Comparison of ENCODE assay signal across 9 cellular contexts in genomic region chr7:152615052-152615741, GRCh38.
DNase-seq lines count a peak whose midpoint lies in the region; ATAC-seq and TF ChIP-seq lines count a peak whose summit lies in the region.
"Had no signal": no experiment of that assay in that cellular context is flagged by ENCODE, and none has a peak within 500 bp of the region (broad histone marks: within the 10 kb centered on the region; RNA-seq: fewer than 3 reads in every experiment).

No MANE protein-coding gene starts in this region.

- DNase-seq in NCI-H1417 treated with DMSO at 0.1 percent for 48 hours (lab: John Stamatoyannopoulos, UW) (peak; percentile 89), Panc1 (ENCODE audit: low read depth, low spot score) (no peak), left ventricle myocardium superior (no peak), AG20443 (ENCODE audit: low spot score) (no peak), ACHN (no peak), T-helper 1 cell (no peak)
- DNase-seq: cortex of kidney had no signal

- intact Hi-C loops in Panc1 (cut with micrococcal nuclease; ENCODE audit: unreplicated experiment): no loop called here
- intact Hi-C loops in left ventricle myocardium superior (cut with micrococcal nuclease): no loop called here

- H3K27me3 Mint-ChIP-seq in stimulated activated memory B cell treated with anti-CD40 and anti-IgM and Interleukin-4, amounts not matched to agents 10 μg/mL and 1 μg/mL and 100 μg/mL, for 72 hours: peaks cover 4% of the 10 kb centered on the region
- no peaks in the 10 kb centered on the region for H3K27me3 Mint-ChIP-seq in activated T-helper 17 cell treated with anti-CD3 and anti-CD28 coated beads, Interleukin-2, amount 50 U/mL, for 72 hours

- POLR2A ChIA-PET in Panc1 (lab: Charles Lee): no interaction called here

- H3K4me3 Mint-ChIP-seq in stimulated activated memory B cell treated with anti-CD40 and anti-IgM and Interleukin-4, amounts not matched to agents 10 μg/mL and 1 μg/mL and 100 μg/mL, for 72 hours: no peak overlapping the region
- H3K4me3 Mint-ChIP-seq in activated T-helper 17 cell treated with anti-CD3 and anti-CD28 coated beads, Interleukin-2, amount 50 U/mL, for 72 hours: no peak overlapping the region

- CTCF ChIA-PET in Panc1 (lab: Charles Lee): interaction anchor here (0.7 kb wide), 1 partner anchor 82 kb away, joined by 3 read pairs; no protein-coding TSS in a partner anchor

- no peaks in the 10 kb centered on the region for H3K36me3 ChIP-seq in Panc1 (ENCODE audit: control insufficient read depth, insufficient read depth, low read length)

- H3K27ac ChIP-seq in Panc1 (ENCODE audit: low read length): no peak overlapping the region

- no peak overlapping the region for H3K27ac Mint-ChIP-seq in stimulated activated memory B cell treated with anti-CD40 and anti-IgM and Interleukin-4, amounts not matched to agents 10 μg/mL and 1 μg/mL and 100 μg/mL, for 72 hours
- H3K27ac Mint-ChIP-seq in activated T-helper 17 cell treated with anti-CD3 and anti-CD28 coated beads, Interleukin-2, amount 50 U/mL, for 72 hours: no peak overlapping the region

- H3K9me3 ChIP-seq in Panc1 (ENCODE audit: control insufficient read depth, insufficient read depth, low read depth, low read length): no peaks in the 10 kb centered on the region

- H3K4me1 ChIP-seq in Panc1 (ENCODE audit: control insufficient read depth, insufficient read depth, low read length): no peaks in the 10 kb centered on the region; the same call in 1 of the 2 replicates

- BruUV-seq in Panc1 (replicated peaks; lab: Mats Ljungman, UMichigan): no TSS peak

- no peak for TF ChIP-seq CTCF in Panc1 (IDR thresholded peaks at IDR 0.05)

- H3K27me3 ChIP-seq in Panc1 (ENCODE audit: control insufficient read depth, insufficient read depth, low read length): no peaks in the 10 kb centered on the region

- ATAC-seq in Panc1: peak; percentile 42; the same call in 1 of the 2 replicates
- peak; percentile 63 for ATAC-seq in left ventricle myocardium superior
- ATAC-seq in stimulated activated memory B cell treated with anti-CD40 and anti-IgM and Interleukin-4, amounts not matched to agents 10 μg/mL and 1 μg/mL and 100 μg/mL, for 72 hours: peak; percentile 36
- no peak for ATAC-seq in activated T-helper 17 cell treated with anti-CD3 and anti-CD28 coated beads, Interleukin-2, amount 50 U/mL, for 72 hours (replicated peaks)

- H3K4me1 Mint-ChIP-seq in stimulated activated memory B cell treated with anti-CD40 and anti-IgM and Interleukin-4, amounts not matched to agents 10 μg/mL and 1 μg/mL and 100 μg/mL, for 72 hours: no peaks in the 10 kb centered on the region
- H3K4me1 Mint-ChIP-seq in activated T-helper 17 cell treated with anti-CD3 and anti-CD28 coated beads, Interleukin-2, amount 50 U/mL, for 72 hours: no peaks in the 10 kb centered on the region

- H3K4me3 ChIP-seq in Panc1 (ENCODE audit: low read depth in 2 of 2, low read length in 2 of 2): no peak overlapping the region

- in situ Hi-C loops in Panc1 (cut with HindIII; ENCODE audit: low pct_unique_long_range_greater_than_20kb, low sequenced_read_pairs) (no loop called here), ACHN (cut with HindIII; ENCODE audit: low pct_ligation_motif_present, low pct_unique_long_range_greater_than_20kb, low sequenced_read_pairs) (no loop called here)

- no peaks in the 10 kb centered on the region for H3K36me3 Mint-ChIP-seq in stimulated activated memory B cell treated with anti-CD40 and anti-IgM and Interleukin-4, amounts not matched to agents 10 μg/mL and 1 μg/mL and 100 μg/mL, for 72 hours
- H3K36me3 Mint-ChIP-seq in activated T-helper 17 cell treated with anti-CD3 and anti-CD28 coated beads, Interleukin-2, amount 50 U/mL, for 72 hours (ENCODE audit: low read depth): no peaks in the 10 kb centered on the region

- peaks cover 5% of the 10 kb centered on the region for H3K9me3 Mint-ChIP-seq in stimulated activated memory B cell treated with anti-CD40 and anti-IgM and Interleukin-4, amounts not matched to agents 10 μg/mL and 1 μg/mL and 100 μg/mL, for 72 hours
- no peaks in the 10 kb centered on the region for H3K9me3 Mint-ChIP-seq in activated T-helper 17 cell treated with anti-CD3 and anti-CD28 coated beads, Interleukin-2, amount 50 U/mL, for 72 hours
